In the genomic region with DNA sequence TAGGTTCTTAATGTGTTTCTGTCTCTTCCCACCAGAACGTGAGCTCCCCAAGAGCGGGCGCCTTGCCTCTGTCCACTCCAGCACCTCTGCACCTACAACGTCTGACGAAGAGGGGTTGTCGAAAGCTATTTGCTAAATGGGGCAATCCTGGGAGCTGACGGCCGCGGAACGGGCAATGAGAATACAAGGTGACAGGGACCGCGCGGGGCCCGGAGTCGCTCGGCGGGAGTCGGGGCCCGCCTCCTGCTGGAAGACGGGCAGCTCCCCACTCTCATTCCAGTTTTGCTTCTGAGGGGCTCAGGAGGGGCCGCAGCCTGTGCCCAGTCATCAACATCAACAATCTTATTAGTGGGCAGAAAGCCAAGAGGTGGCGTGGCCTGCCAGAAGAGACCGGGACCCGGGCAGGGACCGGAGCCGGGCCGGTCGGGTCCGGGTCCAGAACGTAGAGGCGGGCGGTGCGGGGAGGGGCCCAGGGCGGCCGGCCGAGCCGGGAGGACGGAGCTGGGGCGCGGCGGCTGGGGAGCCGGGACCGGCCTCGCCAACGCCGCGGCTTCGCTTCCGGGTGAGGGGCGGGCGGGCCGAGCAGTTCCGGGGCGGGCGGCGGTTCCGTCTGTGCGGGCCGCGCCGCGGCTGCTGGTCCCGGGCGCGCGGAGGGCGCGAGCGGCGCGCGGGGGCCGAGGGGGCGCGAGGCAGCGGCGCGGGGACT, we compare ENCODE assay signal across 8 cellular contexts. TPM values are rescaled to one million over a fixed set of nuclear protein-coding genes. Genes with fewer than 3 reads are reported as not detected.
A peak's percentile ranks its signal among the peaks of the same experiment; 100 is the strongest.
DNase-seq lines count a peak whose midpoint lies in the region; ATAC-seq and TF ChIP-seq lines count a peak whose summit lies in the region.

A gene (plus strand): TSS at position 603 of the 706 bp plus-strand sequence. CDS start 191 bp downstream, outside the sequence.

- peak; percentile 68 for ATAC-seq in GM18907 (IDR thresholded peaks at IDR 0.05; ENCODE audit: unreplicated experiment)
- peak; percentile 97 for ATAC-seq in left ventricle myocardium superior
- ATAC-seq in upper lobe of right lung: peak; percentile 94

- WGBS in HUES64: 12% methylated on average over 78 of the region's 78 CpGs
- WGBS in prostate gland: under 1% methylated on average over 64 of the region's 78 CpGs

- H3K27me3 ChIP-seq in HUES64 (ENCODE audit: insufficient read depth, low read length) (peaks cover 20% of the 10 kb centered on the region), prostate gland (replicated peaks; ENCODE audit: insufficient read depth) (no peaks in the 10 kb centered on the region), upper lobe of right lung (no peaks in the 10 kb centered on the region)

- no peaks in the 10 kb centered on the region for H3K36me3 ChIP-seq in HUES64 (ENCODE audit: insufficient read depth, low read length)
- H3K36me3 ChIP-seq in prostate gland: no peaks in the 10 kb centered on the region
- no peaks in the 10 kb centered on the region for H3K36me3 ChIP-seq in upper lobe of right lung

- peak within 1 kb of the TSS; percentile 51; the same call in 1 of the 2 replicates for H3K27ac ChIP-seq in HUES64 (ENCODE audit: low read depth, low read length)
- peak within 1 kb of the TSS; percentile 82 to 84 for H3K27ac ChIP-seq in prostate gland
- H3K27ac ChIP-seq in upper lobe of right lung: peak within 1 kb of the TSS; percentile 89

- DNase-seq in ACHN (peak; percentile 76), SW480 (ENCODE audit: low spot score) (peak; percentile 52), amniotic epithelial cell (ENCODE audit: low read depth) (peak; percentile 69), left ventricle myocardium superior (peak; percentile 88), prostate gland (ENCODE audit: low spot score) (peak; percentile 65), upper lobe of right lung (peak; percentile 90)

- H3K9ac ChIP-seq in HUES64 (ENCODE audit: low read depth, low read length): peak within 1 kb of the TSS; percentile 71

- H3K4me3 ChIP-seq in HUES64 (ENCODE audit: low read length): peak within 1 kb of the TSS; percentile 80
- peak within 1 kb of the TSS; percentile 68 to 82 for H3K4me3 ChIP-seq in prostate gland
- H3K4me3 ChIP-seq in upper lobe of right lung: peak within 1 kb of the TSS; percentile 93

- TF ChIP-seq CTCF in prostate gland (IDR thresholded peaks at IDR 0.05) (peak in 1 of 4 experiments; percentile 24), upper lobe of right lung (IDR thresholded peaks at IDR 0.05) (no peak)

- no peaks in the 10 kb centered on the region for H3K4me1 ChIP-seq in HUES64 (ENCODE audit: insufficient read depth, low read length)
- H3K4me1 ChIP-seq in prostate gland (replicated peaks): peaks cover 6% of the 10 kb centered on the region
- H3K4me1 ChIP-seq in upper lobe of right lung: peaks cover 16% of the 10 kb centered on the region

- in situ Hi-C loops in ACHN (cut with HindIII; ENCODE audit: low pct_ligation_motif_present, low pct_unique_long_range_greater_than_20kb, low sequenced_read_pairs): loop anchor here (25.0 kb wide), 1 partner anchor 180 kb away; no protein-coding TSS in a partner anchor

- intact Hi-C loops in left ventricle myocardium superior (cut with micrococcal nuclease): loop anchor here (10.0 kb wide), 1 partner anchor 287 kb away; a partner anchor contains a TSS
- intact Hi-C loops in prostate gland (cut with DNase I): loop anchor here (5.0 kb wide), 1 partner anchor 290 kb away; a partner anchor contains a TSS
- intact Hi-C loops in upper lobe of right lung (cut with DNase I): no loop called here

- no peak for TF ChIP-seq POLR2A in prostate gland (IDR thresholded peaks at IDR 0.05)

- H3K9me3 ChIP-seq in HUES64 (ENCODE audit: insufficient read depth, low read depth, low read length) (no peaks in the 10 kb centered on the region), prostate gland (no peaks in the 10 kb centered on the region), upper lobe of right lung (no peaks in the 10 kb centered on the region)

RNA-seq across cellular contexts. Expression of the gene that starts here (rescaled TPM):
- polyA plus RNA-seq in HUES64 (2013, experiment 1 of 2): 10.3 TPM
- 9.5 TPM for polyA plus RNA-seq in HUES64 (2013, experiment 2 of 2)
- total RNA-seq in left ventricle myocardium superior: 11.3 TPM
- total RNA-seq in prostate gland: 10 to 100 TPM; 19.6 to 21.0 TPM
- 11.4 TPM for total RNA-seq in upper lobe of right lung

Comparison
In these comparisons a context has a peak if more than half of its experiments do, and no peak if none do; other contexts are left out.
1. Peak in every context shown above with its lines: DNase-seq, ATAC-seq, H3K4me3 ChIP-seq and H3K27ac ChIP-seq.